In genomic region chr13:96053003-96053703, GRCh38 we compare ENCODE assay signal across 1 cellular context.
A peak's percentile ranks its signal among the peaks of the same experiment; 100 is the strongest.
TF ChIP-seq lines count a peak whose summit lies in the region.

A gene with protein sequence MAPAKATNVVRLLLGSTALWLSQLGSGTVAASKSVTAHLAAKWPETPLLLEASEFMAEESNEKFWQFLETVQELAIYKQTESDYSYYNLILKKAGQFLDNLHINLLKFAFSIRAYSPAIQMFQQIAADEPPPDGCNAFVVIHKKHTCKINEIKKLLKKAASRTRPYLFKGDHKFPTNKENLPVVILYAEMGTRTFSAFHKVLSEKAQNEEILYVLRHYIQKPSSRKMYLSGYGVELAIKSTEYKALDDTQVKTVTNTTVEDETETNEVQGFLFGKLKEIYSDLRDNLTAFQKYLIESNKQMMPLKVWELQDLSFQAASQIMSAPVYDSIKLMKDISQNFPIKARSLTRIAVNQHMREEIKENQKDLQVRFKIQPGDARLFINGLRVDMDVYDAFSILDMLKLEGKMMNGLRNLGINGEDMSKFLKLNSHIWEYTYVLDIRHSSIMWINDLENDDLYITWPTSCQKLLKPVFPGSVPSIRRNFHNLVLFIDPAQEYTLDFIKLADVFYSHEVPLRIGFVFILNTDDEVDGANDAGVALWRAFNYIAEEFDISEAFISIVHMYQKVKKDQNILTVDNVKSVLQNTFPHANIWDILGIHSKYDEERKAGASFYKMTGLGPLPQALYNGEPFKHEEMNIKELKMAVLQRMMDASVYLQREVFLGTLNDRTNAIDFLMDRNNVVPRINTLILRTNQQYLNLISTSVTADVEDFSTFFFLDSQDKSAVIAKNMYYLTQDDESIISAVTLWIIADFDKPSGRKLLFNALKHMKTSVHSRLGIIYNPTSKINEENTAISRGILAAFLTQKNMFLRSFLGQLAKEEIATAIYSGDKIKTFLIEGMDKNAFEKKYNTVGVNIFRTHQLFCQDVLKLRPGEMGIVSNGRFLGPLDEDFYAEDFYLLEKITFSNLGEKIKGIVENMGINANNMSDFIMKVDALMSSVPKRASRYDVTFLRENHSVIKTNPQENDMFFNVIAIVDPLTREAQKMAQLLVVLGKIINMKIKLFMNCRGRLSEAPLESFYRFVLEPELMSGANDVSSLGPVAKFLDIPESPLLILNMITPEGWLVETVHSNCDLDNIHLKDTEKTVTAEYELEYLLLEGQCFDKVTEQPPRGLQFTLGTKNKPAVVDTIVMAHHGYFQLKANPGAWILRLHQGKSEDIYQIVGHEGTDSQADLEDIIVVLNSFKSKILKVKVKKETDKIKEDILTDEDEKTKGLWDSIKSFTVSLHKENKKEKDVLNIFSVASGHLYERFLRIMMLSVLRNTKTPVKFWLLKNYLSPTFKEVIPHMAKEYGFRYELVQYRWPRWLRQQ (N-terminal part only) (minus strand): TSS chr13:96053401. CDS start chr13:96053312, 89 bp downstream.

TF ChIP-seq in GM12878, 131 proteins besides CTCF, POLR2A, EP300 and RAD21 (continued from another document and continues in another):
- TF ChIP-seq, protein P1, sequence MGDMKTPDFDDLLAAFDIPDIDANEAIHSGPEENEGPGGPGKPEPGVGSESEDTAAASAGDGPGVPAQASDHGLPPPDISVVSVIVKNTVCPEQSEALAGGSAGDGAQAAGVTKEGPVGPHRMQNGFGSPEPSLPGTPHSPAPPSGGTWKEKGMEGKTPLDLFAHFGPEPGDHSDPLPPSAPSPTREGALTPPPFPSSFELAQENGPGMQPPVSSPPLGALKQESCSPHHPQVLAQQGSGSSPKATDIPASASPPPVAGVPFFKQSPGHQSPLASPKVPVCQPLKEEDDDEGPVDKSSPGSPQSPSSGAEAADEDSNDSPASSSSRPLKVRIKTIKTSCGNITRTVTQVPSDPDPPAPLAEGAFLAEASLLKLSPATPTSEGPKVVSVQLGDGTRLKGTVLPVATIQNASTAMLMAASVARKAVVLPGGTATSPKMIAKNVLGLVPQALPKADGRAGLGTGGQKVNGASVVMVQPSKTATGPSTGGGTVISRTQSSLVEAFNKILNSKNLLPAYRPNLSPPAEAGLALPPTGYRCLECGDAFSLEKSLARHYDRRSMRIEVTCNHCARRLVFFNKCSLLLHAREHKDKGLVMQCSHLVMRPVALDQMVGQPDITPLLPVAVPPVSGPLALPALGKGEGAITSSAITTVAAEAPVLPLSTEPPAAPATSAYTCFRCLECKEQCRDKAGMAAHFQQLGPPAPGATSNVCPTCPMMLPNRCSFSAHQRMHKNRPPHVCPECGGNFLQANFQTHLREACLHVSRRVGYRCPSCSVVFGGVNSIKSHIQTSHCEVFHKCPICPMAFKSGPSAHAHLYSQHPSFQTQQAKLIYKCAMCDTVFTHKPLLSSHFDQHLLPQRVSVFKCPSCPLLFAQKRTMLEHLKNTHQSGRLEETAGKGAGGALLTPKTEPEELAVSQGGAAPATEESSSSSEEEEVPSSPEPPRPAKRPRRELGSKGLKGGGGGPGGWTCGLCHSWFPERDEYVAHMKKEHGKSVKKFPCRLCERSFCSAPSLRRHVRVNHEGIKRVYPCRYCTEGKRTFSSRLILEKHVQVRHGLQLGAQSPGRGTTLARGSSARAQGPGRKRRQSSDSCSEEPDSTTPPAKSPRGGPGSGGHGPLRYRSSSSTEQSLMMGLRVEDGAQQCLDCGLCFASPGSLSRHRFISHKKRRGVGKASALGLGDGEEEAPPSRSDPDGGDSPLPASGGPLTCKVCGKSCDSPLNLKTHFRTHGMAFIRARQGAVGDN (IDR thresholded peaks at IDR 0.05), result peak; percentile 37; the same call in 1 of the 2 replicates
- TF ChIP-seq MEF2A (IDR thresholded peaks at IDR 0.05; ENCODE audit: insufficient read depth, low read depth, low read length) (no peak), POLR2AphosphoS2 (IDR thresholded peaks at IDR 0.05; ENCODE audit: low read depth, low read length) (0 out of 2 replicates have a peak, but pooled peaks have one; percentile 59), SREBF1 (IDR thresholded peaks at IDR 0.05; ENCODE audit: low read length) (no peak), ELK1 (IDR thresholded peaks at IDR 0.05; ENCODE audit: low read depth, low read length) (peak; percentile 88), BACH1 (IDR thresholded peaks at IDR 0.05; ENCODE audit: borderline replicate concordance) (peak; percentile 34), CHD4 (IDR thresholded peaks at IDR 0.05) (no peak), ZBTB4 (CRISPR knock-in tag; IDR thresholded peaks at IDR 0.05) (no peak), RBBP5 (conservative IDR thresholded peaks at IDR 0.05) (0 out of 2 replicates have a peak, but pooled peaks have one; percentile 67), BRCA1 (IDR thresholded peaks at IDR 0.05; ENCODE audit: low read depth, low read length) (no peak), SMC3 (IDR thresholded peaks at IDR 0.05; ENCODE audit: borderline replicate concordance, low read length) (no peak), POU2F2 (IDR thresholded peaks at IDR 0.05; ENCODE audit: borderline replicate concordance, low read depth, low read length) (no peak; the same call in 2 of the 3 replicates), SIX5 (IDR thresholded peaks at IDR 0.05; ENCODE audit: low read depth, low read length, severe bottlenecking) (no peak), SMAD1 (IDR thresholded peaks at IDR 0.05; ENCODE audit: low read depth, partially characterized antibody) (no peak), IKZF2 (IDR thresholded peaks at IDR 0.05) (peak in 1 of 2 experiments; percentile 42; a peak in 2 of 4 replicates), ZBTB11 (CRISPR knock-in tag; IDR thresholded peaks at IDR 0.05) (peak; percentile 81), ZNF622 (IDR thresholded peaks at IDR 0.05) (no peak), SPI1 (IDR thresholded peaks at IDR 0.05; ENCODE audit: borderline replicate concordance, insufficient read depth, low read depth, low read length) (0 out of 2 replicates have a peak, but pooled peaks have one; percentile 15), PBX3 (IDR thresholded peaks at IDR 0.05; ENCODE audit: insufficient replicate concordance, low read depth, low read length) (no peak), HDAC6 (IDR thresholded peaks at IDR 0.05; ENCODE audit: unreplicated experiment) (no peak), ZSCAN29 (IDR thresholded peaks at IDR 0.05) (no peak), EED (IDR thresholded peaks at IDR 0.05; ENCODE audit: low read depth) (no peak), ZBTB40 (IDR thresholded peaks at IDR 0.05; ENCODE audit: borderline replicate concordance) (peak; percentile 86), CBX3 (IDR thresholded peaks at IDR 0.05; ENCODE audit: borderline replicate concordance, low read depth) (no peak)
- TF ChIP-seq, protein P2, sequence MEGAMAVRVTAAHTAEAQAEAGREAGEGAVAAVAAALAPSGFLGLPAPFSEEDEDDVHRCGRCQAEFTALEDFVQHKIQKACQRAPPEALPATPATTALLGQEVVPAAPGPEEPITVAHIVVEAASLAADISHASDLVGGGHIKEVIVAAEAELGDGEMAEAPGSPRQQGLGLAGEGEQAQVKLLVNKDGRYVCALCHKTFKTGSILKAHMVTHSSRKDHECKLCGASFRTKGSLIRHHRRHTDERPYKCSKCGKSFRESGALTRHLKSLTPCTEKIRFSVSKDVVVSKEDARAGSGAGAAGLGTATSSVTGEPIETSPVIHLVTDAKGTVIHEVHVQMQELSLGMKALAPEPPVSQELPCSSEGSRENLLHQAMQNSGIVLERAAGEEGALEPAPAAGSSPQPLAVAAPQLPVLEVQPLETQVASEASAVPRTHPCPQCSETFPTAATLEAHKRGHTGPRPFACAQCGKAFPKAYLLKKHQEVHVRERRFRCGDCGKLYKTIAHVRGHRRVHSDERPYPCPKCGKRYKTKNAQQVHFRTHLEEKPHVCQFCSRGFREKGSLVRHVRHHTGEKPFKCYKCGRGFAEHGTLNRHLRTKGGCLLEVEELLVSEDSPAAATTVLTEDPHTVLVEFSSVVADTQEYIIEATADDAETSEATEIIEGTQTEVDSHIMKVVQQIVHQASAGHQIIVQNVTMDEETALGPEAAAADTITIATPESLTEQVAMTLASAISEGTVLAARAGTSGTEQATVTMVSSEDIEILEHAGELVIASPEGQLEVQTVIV (IDR thresholded peaks at IDR 0.05; ENCODE audit: borderline replicate concordance, partially characterized antibody), result peak; percentile 49
